In the genomic region with DNA sequence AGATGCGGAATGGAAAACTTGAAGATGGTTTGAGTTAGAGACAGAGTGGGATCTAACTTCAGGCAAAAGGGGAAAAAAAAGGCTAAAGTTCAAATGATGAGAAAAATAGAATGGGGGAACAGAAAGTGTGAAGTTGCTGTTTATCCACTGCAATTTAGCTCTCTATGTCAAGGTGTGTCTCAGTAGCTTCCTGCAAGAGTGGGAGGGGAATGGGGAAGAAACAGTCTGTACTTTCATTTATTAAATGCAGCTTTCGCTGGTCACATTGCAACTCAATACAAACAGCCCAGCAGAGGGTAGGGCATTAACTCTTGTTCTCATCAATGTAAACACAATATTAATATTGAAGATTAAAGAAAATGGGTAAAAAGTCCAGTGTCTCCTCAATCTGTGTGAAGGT, we compare ENCODE assay signal across 15 cellular contexts.
DNase-seq lines count a peak whose midpoint lies in the region; ATAC-seq, FAIRE-seq and TF ChIP-seq lines count a peak whose summit lies in the region.
"Had no signal": no experiment of that assay in that cellular context is flagged by ENCODE, and none has a peak within 500 bp of the region (broad histone marks: within the 10 kb centered on the region; RNA-seq: fewer than 3 reads in every experiment).

No MANE protein-coding gene starts in this region.

- peaks cover 22% of the 10 kb centered on the region for H3K36me3 ChIP-seq in right atrium auricular region
- H3K36me3 ChIP-seq: SJCRH30 had no signal

- POLR2A ChIA-PET in activated B cell treated with CpG ODN at 0.5 μM for 24 hours (lab: Charles Lee) = interaction anchor here (0.7 to 3.1 kb wide), 5 partner anchors 25 to 296 kb away, joined by 3 to 36 read pairs (median 5); no protein-coding TSS in a partner anchor

- H3K4me1 Mint-ChIP-seq in activated B cell treated with CpG ODN at 0.5 μM for 24 hours = peaks cover 86% of the 10 kb centered on the region
- peaks cover 50 to 79% of the 10 kb centered on the region in 2 donors for H3K4me1 Mint-ChIP-seq in stimulated activated naive B cell treated with anti-CD40 and anti-IgM and Interleukin-4, amounts not matched to agents 10 μg/mL and 1 μg/mL and 100 μg/mL, for 72 hours

- H3K9me3 Mint-ChIP-seq in activated B cell treated with CpG ODN at 0.5 μM for 24 hours = no peaks in the 10 kb centered on the region
- H3K9me3 Mint-ChIP-seq in stimulated activated naive B cell treated with anti-CD40 and anti-IgM and Interleukin-4, amounts not matched to agents 10 μg/mL and 1 μg/mL and 100 μg/mL, for 72 hours = peaks cover 6 to 7% of the 10 kb centered on the region in 2 donors

- no peaks in the 10 kb centered on the region for H3K27me3 ChIP-seq in right atrium auricular region
- H3K27me3 ChIP-seq: SJCRH30 had no signal

- TF ChIP-seq CTCF in GM10266 (IDR thresholded peaks at IDR 0.05; ENCODE audit: control insufficient read depth, insufficient read depth, low read depth, missing control alignments) = no peak
- no peak for TF ChIP-seq CTCF in activated B cell treated with CpG ODN at 0.5 μM for 24 hours (IDR thresholded peaks at IDR 0.05)
- TF ChIP-seq CTCF in right atrium auricular region (IDR thresholded peaks at IDR 0.05) = no peak

- H3K9me3 ChIP-seq in right atrium auricular region = no peaks in the 10 kb centered on the region
- H3K9me3 ChIP-seq: SJCRH30 had no signal

- intact Hi-C loops in activated B cell treated with CpG ODN at 0.5 μM for 24 hours (cut with micrococcal nuclease) = loop anchor here (5.0 kb wide), 2 partner anchors 71 to 866 kb away; no protein-coding TSS in a partner anchor

- H3K36me3 Mint-ChIP-seq in activated B cell treated with CpG ODN at 0.5 μM for 24 hours (ENCODE audit: low read depth) = peaks cover 20% of the 10 kb centered on the region
- peaks cover 17 to 26% of the 10 kb centered on the region in 2 donors for H3K36me3 Mint-ChIP-seq in stimulated activated naive B cell treated with anti-CD40 and anti-IgM and Interleukin-4, amounts not matched to agents 10 μg/mL and 1 μg/mL and 100 μg/mL, for 72 hours

- peak overlapping the region; percentile 24 for H3K4me3 Mint-ChIP-seq in activated B cell treated with CpG ODN at 0.5 μM for 24 hours
- peak overlapping the region; percentile 18 to 20 for H3K4me3 Mint-ChIP-seq in stimulated activated naive B cell treated with anti-CD40 and anti-IgM and Interleukin-4, amounts not matched to agents 10 μg/mL and 1 μg/mL and 100 μg/mL, for 72 hours

- no peak overlapping the region for H3K27ac ChIP-seq in right atrium auricular region
- H3K27ac ChIP-seq: RWPE1, SJCRH30 had no signal

- H3K4me3 ChIP-seq in right atrium auricular region = no peak overlapping the region
- H3K4me3 ChIP-seq: SJCRH30 had no signal

- no peaks in the 10 kb centered on the region for H3K27me3 Mint-ChIP-seq in activated B cell treated with CpG ODN at 0.5 μM for 24 hours
- no peaks in the 10 kb centered on the region for H3K27me3 Mint-ChIP-seq in stimulated activated naive B cell treated with anti-CD40 and anti-IgM and Interleukin-4, amounts not matched to agents 10 μg/mL and 1 μg/mL and 100 μg/mL, for 72 hours

- peak; percentile 84 for FAIRE-seq in GM18507 (lab: Jason Lieb, UNC)

- peaks cover 0 to 16% of the 10 kb centered on the region in 2 donors for H3K4me1 ChIP-seq in right atrium auricular region
- H3K4me1 ChIP-seq: SJCRH30 had no signal

- ATAC-seq in activated B cell treated with CpG ODN at 0.5 μM for 24 hours (ENCODE audit: low read depth) = no peak
- peak; percentile 26 to 37 for ATAC-seq in stimulated activated naive B cell treated with anti-CD40 and anti-IgM and Interleukin-4, amounts not matched to agents 10 μg/mL and 1 μg/mL and 100 μg/mL, for 72 hours (replicated peaks)
- ATAC-seq: HCT116 had no signal

- CTCF ChIA-PET in activated B cell treated with CpG ODN at 0.5 μM for 24 hours (lab: Charles Lee) = interaction anchor here (1.3 to 7.1 kb wide), 5 partner anchors 16 to 257 kb away, joined by 3 to 59 read pairs (median 6); no protein-coding TSS in a partner anchor

- DNase-seq in GM10266 (ENCODE audit: extremely low spot score) (peak; percentile 18), GM18507 (ENCODE audit: extremely low spot score, insufficient read length, low read depth) (no peak), activated B cell treated with CpG ODN at 0.5 μM for 24 hours (no peak), right atrium auricular region (ENCODE audit: low spot score) (no peak), foreskin melanocyte (no peak)
- no peak for DNase-seq in stimulated activated naive B cell treated with anti-CD40 and anti-IgM and Interleukin-4, amounts not matched to agents 10 μg/mL and 1 μg/mL and 100 μg/mL, for 72 hours
- no peak for DNase-seq in activated effector memory CD4-positive, alpha-beta T cell treated with Interleukin-2 at 50 U/mL for 16 hours
- DNase-seq: DMS153, NCI-H1436, NCI-H2081 treated with DMSO at 0.1 percent for 48 hours, NCI-H524 treated with DMSO at 0.1 percent for 48 hours, OCI-M1, SJCRH30 had no signal

- peak overlapping the region; percentile 81 for H3K27ac Mint-ChIP-seq in activated B cell treated with CpG ODN at 0.5 μM for 24 hours
- peak overlapping the region; percentile 70 for H3K27ac Mint-ChIP-seq in stimulated activated naive B cell treated with anti-CD40 and anti-IgM and Interleukin-4, amounts not matched to agents 10 μg/mL and 1 μg/mL and 100 μg/mL, for 72 hours
